In the genomic region with DNA sequence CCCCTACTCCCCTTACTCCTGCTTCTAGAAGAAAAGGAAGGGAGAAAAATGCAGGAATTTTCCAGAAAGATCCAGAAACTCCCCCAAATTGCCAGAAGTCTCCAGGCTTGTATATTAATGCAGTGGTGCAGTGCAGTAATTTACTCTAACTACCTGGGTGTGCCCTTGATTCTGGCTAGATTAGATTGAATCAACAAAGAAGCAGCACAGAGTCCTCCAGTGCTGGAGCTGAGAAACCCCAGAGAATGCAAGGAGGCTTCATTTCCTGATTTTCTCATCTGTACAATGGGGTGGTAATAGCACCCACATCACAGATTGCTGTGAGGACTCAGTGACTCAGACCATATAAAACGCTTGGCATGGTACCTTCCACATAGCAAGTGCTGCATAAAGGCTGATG, we compare ENCODE assay signal across 17 cellular contexts.
DNase-seq lines count a peak whose midpoint lies in the region; ATAC-seq, FAIRE-seq and TF ChIP-seq lines count a peak whose summit lies in the region.
"Had no signal": no experiment of that assay in that cellular context is flagged by ENCODE, and none has a peak within 500 bp of the region (broad histone marks: within the 10 kb centered on the region; RNA-seq: fewer than 3 reads in every experiment).

No MANE protein-coding gene starts in this region.

- no peaks in the 10 kb centered on the region for H4K20me1 ChIP-seq in PC-3 (ENCODE audit: low read length)
- peaks cover 0 to 9% of the 10 kb centered on the region in 2 experiments for H4K20me1 ChIP-seq in H1 (replicated peaks in 1 of 2; ENCODE audit: control insufficient read depth in 1 of 2, insufficient read depth in 2 of 2, low read length in 2 of 2)
- H4K20me1 ChIP-seq: BLaER1 had no signal

- ATAC-seq in PC-3 = no peak
- ATAC-seq: Right ventricle myocardium inferior had no signal

- FAIRE-seq in H1 (lab: Jason Lieb, UNC) = no peak
- FAIRE-seq: D721Med, GM18507 had no signal

- H3K9ac ChIP-seq in PC-3 (ENCODE audit: low read length) (no peak overlapping the region), H1 (replicated peaks in 1 of 4; ENCODE audit: extremely low read depth in 1 of 4, low read depth in 3 of 4, low read length in 3 of 4) (no peak overlapping the region), mucosa of rectum (ENCODE audit: low read depth in 1 of 2, low read length in 2 of 2) (peak overlapping the region in 1 of 2 donors; percentile 2)
- H3K9ac ChIP-seq: BLaER1 had no signal

- TF ChIP-seq CTCF in PC-3 (conservative IDR thresholded peaks at IDR 0.05; ENCODE audit: low read depth, low read length) (no peak), H1 (IDR thresholded peaks at IDR 0.05; ENCODE audit: control extremely low read depth in 1 of 3, insufficient read depth in 1 of 3, low read depth in 1 of 3, low read length in 3 of 3) (no peak)

- no peak overlapping the region for H2BK120ac ChIP-seq in H1 (replicated peaks; ENCODE audit: low read depth, low read length)

- no peak overlapping the region for H3K4me2 ChIP-seq in PC-3 (ENCODE audit: low read length)
- no peak overlapping the region for H3K4me2 ChIP-seq in H1 (ENCODE audit: insufficient read depth in 1 of 2, low read depth in 2 of 2, low read length in 2 of 2)

- H3K36me3 ChIP-seq in PC-3 (ENCODE audit: low read depth, low read length) (no peaks in the 10 kb centered on the region), H1 (ENCODE audit: control insufficient read depth in 2 of 4, insufficient read depth in 4 of 4, low read length in 3 of 4) (no peaks in the 10 kb centered on the region), mucosa of rectum (ENCODE audit: control insufficient read depth in 2 of 2, insufficient read depth in 2 of 2, low read length in 2 of 2) (no peaks in the 10 kb centered on the region)
- H3K36me3 ChIP-seq: BLaER1, SJSA1 had no signal

- DNase-seq in NCI-H748 (lab: John Stamatoyannopoulos, UW; ENCODE audit: unreplicated experiment) (peak; percentile 12), NCI-H748 treated with DMSO at 0.1 percent for 48 hours (lab: John Stamatoyannopoulos, UW) (no peak), PC-3 (peak; percentile 21), H1 (ENCODE audit: low read depth in 1 of 2, low spot score in 2 of 2) (no peak), NCI-H2171 (lab: John Stamatoyannopoulos, UW) (no peak), NCI-H2227 (lab: John Stamatoyannopoulos, UW; ENCODE audit: unreplicated experiment) (no peak), NCI-H226 (no peak)
- DNase-seq: GOT3, HCEC 1CT, IMR-90, NCI-H187 treated with DMSO at 0.1 percent for 48 hours had no signal

- H3K9me2 ChIP-seq in PC-3 (replicated peaks; ENCODE audit: low read length) = no peaks in the 10 kb centered on the region

- H3F3A ChIP-seq in PC-3 (ENCODE audit: low read length, unreplicated experiment) = no peaks in the 10 kb centered on the region

- WGBS in H1 (ENCODE audit: extremely low coverage in 1 of 2, insufficient coverage in 1 of 2, insufficient read length in 1 of 2, insufficient replicate concordance in 2 of 2, low coverage in 1 of 2, low lambda C conversion rate in 2 of 2, missing lambda C conversion rate in 1 of 2), 2 experiments = 100% methylated on average over 1 of the region's 1 CpG; no CpG with 5 or more reads in 1 of the 2 experiments

- H3K4me1 ChIP-seq in PC-3 (ENCODE audit: insufficient read depth, low read length) (no peaks in the 10 kb centered on the region), H1 (replicated peaks in 1 of 4; ENCODE audit: control insufficient read depth in 3 of 4, insufficient read depth in 4 of 4, low read length in 3 of 4) (peaks cover 0 to 11% (median 6%) of the 10 kb centered on the region in 4 experiments; a peak in 5 of 7 replicates), mucosa of rectum (ENCODE audit: control insufficient read depth in 2 of 2, insufficient read depth in 2 of 2, low read length in 2 of 2) (peaks cover 16 to 36% of the 10 kb centered on the region in 2 donors)
- H3K4me1 ChIP-seq: SJSA1 had no signal

- H2BK15ac ChIP-seq in H1 (ENCODE audit: low read length) = 0 out of 2 replicates have a peak overlapping the region, but pooled peaks have one; percentile 76

- H3K14ac ChIP-seq in H1 (ENCODE audit: insufficient read length) = no peak overlapping the region

- CTCF ChIA-PET in PC-3 (lab: Charles Lee) = no interaction called here
- CTCF ChIA-PET in H1 (lab: Charles Lee; ENCODE audit: partially characterized antibody) = interaction anchor here (0.6 to 4.0 kb wide), 21 partner anchors 7 to 1063 kb away, joined by 3 to 18 read pairs (median 4); no protein-coding TSS in a partner anchor

- no peak overlapping the region for H2BK12ac ChIP-seq in H1 (ENCODE audit: low read depth, low read length)

- H3K79me1 ChIP-seq in H1 (ENCODE audit: low read depth, low read length) = no peaks in the 10 kb centered on the region

- TF ChIP-seq EP300 in H1 (IDR thresholded peaks at IDR 0.05; ENCODE audit: borderline replicate concordance in 1 of 2, low read depth in 2 of 2, low read length in 2 of 2) = no peak

- H3K4me3 ChIP-seq in PC-3 (ENCODE audit: low read length) (no peak overlapping the region), H1 (ENCODE audit: extremely low read depth in 1 of 4, insufficient read depth in 2 of 4, low read depth in 3 of 4, low read length in 4 of 4) (no peak overlapping the region), mucosa of rectum (ENCODE audit: low read length in 2 of 2) (peak overlapping the region in 1 of 2 donors; percentile 14)
- H3K4me3 ChIP-seq: BLaER1, SJSA1 had no signal

- no peak overlapping the region for H4K91ac ChIP-seq in H1 (replicated peaks; ENCODE audit: insufficient read length, low read length)

- H3K27ac ChIP-seq in PC-3 (ENCODE audit: low read length) = no peak overlapping the region
- no peak overlapping the region for H3K27ac ChIP-seq in H1 (ENCODE audit: low read depth, low read length)
- H3K27ac ChIP-seq in mucosa of rectum (ENCODE audit: low read depth in 2 of 2, low read length in 2 of 2) = peak overlapping the region; percentile 71 to 77
- H3K27ac ChIP-seq: BLaER1, SJSA1 had no signal

- H2BK5ac ChIP-seq in H1 (ENCODE audit: low read depth, low read length) = no peak overlapping the region

- H2AFZ ChIP-seq in PC-3 (ENCODE audit: low read length) (no peak overlapping the region), H1 (ENCODE audit: low read length) (no peak overlapping the region)

- no peak overlapping the region for H2AK5ac ChIP-seq in H1 (ENCODE audit: low read depth, low read length)

- H3K23ac ChIP-seq in H1 (ENCODE audit: insufficient read length) = no peak overlapping the region

- no peak overlapping the region for H4K8ac ChIP-seq in H1 (ENCODE audit: extremely low read depth, insufficient read depth, low read length)

- H2BK20ac ChIP-seq in H1 (ENCODE audit: low read length) = no peak overlapping the region

- H3K56ac ChIP-seq in H1 (replicated peaks; ENCODE audit: insufficient read length, low read depth, low read length) = no peak overlapping the region

- no peak overlapping the region for H3K18ac ChIP-seq in H1 (ENCODE audit: extremely low read depth, low read length)

- no peak for TF ChIP-seq RAD21 in H1 (IDR thresholded peaks at IDR 0.05 in 1 of 2, conservative IDR thresholded peaks at IDR 0.05 in 1 of 2; ENCODE audit: low read depth in 2 of 2, low read length in 2 of 2)

- POLR2A ChIA-PET in PC-3 (lab: Charles Lee; ENCODE audit: unreplicated experiment) (no interaction called here), H1 (lab: Charles Lee; ENCODE audit: partially characterized antibody) (interaction anchor here (1.3 kb wide), 1 partner anchor 10 kb away, joined by 3 read pairs; no protein-coding TSS in a partner anchor)

- H3K27me3 ChIP-seq in PC-3 (ENCODE audit: low read length) (peaks cover 26% of the 10 kb centered on the region), H1 (replicated peaks in 1 of 4; ENCODE audit: control insufficient read depth in 3 of 4, extremely low read depth in 1 of 4, insufficient read depth in 3 of 4, low read length in 3 of 4) (peaks cover 1 to 23% (median 19%) of the 10 kb centered on the region in 4 experiments), mucosa of rectum (ENCODE audit: control insufficient read depth in 2 of 2, insufficient read depth in 2 of 2, low read length in 2 of 2) (peaks cover 11 to 14% of the 10 kb centered on the region in 2 donors)
- H3K27me3 ChIP-seq: BLaER1 had no signal

- no peaks in the 10 kb centered on the region for H3K9me3 ChIP-seq in PC-3 (ENCODE audit: low read length)
- peaks cover 8 to 12% of the 10 kb centered on the region in 2 experiments; a peak in 3 of 4 replicates for H3K9me3 ChIP-seq in H1 (ENCODE audit: insufficient read depth in 2 of 2, low read depth in 1 of 2, low read length in 1 of 2)
- no peaks in the 10 kb centered on the region for H3K9me3 ChIP-seq in mucosa of rectum (ENCODE audit: control insufficient read depth in 2 of 2, low read length in 2 of 2)
- H3K9me3 ChIP-seq: SJSA1 had no signal

- TF ChIP-seq POLR2A in H1 (IDR thresholded peaks at IDR 0.05; ENCODE audit: control extremely low read depth in 1 of 2, low read depth in 2 of 2, low read length in 2 of 2) = no peak

- H3K4ac ChIP-seq in H1 (replicated peaks; ENCODE audit: insufficient read length, low read depth, low read length) = no peak overlapping the region

- no peaks in the 10 kb centered on the region for H3K79me2 ChIP-seq in PC-3 (ENCODE audit: low read length)
- H3K79me2 ChIP-seq in H1 (ENCODE audit: control insufficient read depth in 1 of 2, insufficient read depth in 2 of 2, low read length in 2 of 2) = no peaks in the 10 kb centered on the region

- no peak overlapping the region for H4K5ac ChIP-seq in H1 (ENCODE audit: insufficient read length, low read depth, low read length)

- intact Hi-C loops in PC-3 (cut with micrococcal nuclease) = no loop called here

- peaks cover 26% of the 10 kb centered on the region; the same call in 1 of the 2 replicates for H3K23me2 ChIP-seq in H1 (ENCODE audit: low read depth, low read length)

- BruUV-seq in PC-3 (replicated peaks; lab: Mats Ljungman, UMichigan) = no TSS peak

TF ChIP-seq in H1, 55 proteins besides CTCF, POLR2A, EP300 and RAD21 (continues in another document):
- TF ChIP-seq, protein P1, sequence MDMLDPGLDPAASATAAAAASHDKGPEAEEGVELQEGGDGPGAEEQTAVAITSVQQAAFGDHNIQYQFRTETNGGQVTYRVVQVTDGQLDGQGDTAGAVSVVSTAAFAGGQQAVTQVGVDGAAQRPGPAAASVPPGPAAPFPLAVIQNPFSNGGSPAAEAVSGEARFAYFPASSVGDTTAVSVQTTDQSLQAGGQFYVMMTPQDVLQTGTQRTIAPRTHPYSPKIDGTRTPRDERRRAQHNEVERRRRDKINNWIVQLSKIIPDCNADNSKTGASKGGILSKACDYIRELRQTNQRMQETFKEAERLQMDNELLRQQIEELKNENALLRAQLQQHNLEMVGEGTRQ (IDR thresholded peaks at IDR 0.05; ENCODE audit: low read length) = no peak
- TF ChIP-seq BCL11A (IDR thresholded peaks at IDR 0.05; ENCODE audit: low read depth in 2 of 2, low read length in 2 of 2) = no peak
- TF ChIP-seq RXRA (IDR thresholded peaks at IDR 0.05; ENCODE audit: insufficient read depth, low read depth, low read length) = no peak
- TF ChIP-seq TAF7 (optimal IDR thresholded peaks at IDR 0.05; ENCODE audit: borderline replicate concordance, low read depth, low read length) = no peak
- TF ChIP-seq MAFK (IDR thresholded peaks at IDR 0.05; ENCODE audit: low read depth, low read length) = no peak
- no peak for TF ChIP-seq JUND (IDR thresholded peaks at IDR 0.05; ENCODE audit: low read length)

Comparison
In these comparisons a context has a peak if more than half of its experiments do, and no peak if none do; other contexts are left out.
1. DNase-seq: peak in NCI-H748 (single experiment) and PC-3 (single experiment); none in NCI-H748 treated with DMSO at 0.1 percent for 48 hours (single experiment), H1 (0 of 2), NCI-H2171 (single experiment), NCI-H2227 (single experiment) and NCI-H226 (single experiment).
2. H3K27ac ChIP-seq: peak in mucosa of rectum (2 of 2); none in PC-3 (single experiment) and H1 (single experiment).